8 cellular contexts compared by ENCODE assay signal in the genomic region with DNA sequence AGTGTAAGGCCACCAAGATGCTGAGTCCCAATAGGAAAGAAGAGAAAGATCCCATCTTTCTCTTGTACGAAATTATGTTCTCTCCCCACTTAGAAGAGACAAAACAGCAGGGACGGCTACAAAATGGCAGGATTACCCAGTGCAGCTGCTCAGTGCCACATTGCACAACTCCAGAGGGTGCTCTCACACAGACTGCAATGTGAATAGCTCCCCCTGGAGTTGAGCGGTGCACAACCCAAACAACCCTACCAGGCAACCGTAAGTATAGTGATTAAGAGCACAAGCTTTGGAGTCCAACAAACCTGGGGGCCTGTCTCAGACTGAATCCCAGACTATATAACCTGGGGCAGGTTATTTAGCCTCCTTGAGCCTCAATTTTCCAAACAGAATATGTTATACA. TPM values are rescaled to one million over a fixed set of nuclear protein-coding genes. Genes with fewer than 3 reads are reported as not detected.
DNase-seq lines count a peak whose midpoint lies in the region; ATAC-seq and TF ChIP-seq lines count a peak whose summit lies in the region.

No MANE protein-coding gene starts in this region.

- H3K27me3 Mint-ChIP-seq in stimulated activated naive B cell treated with anti-CD40 and anti-IgM and Interleukin-4, amounts not matched to agents 10 μg/mL and 1 μg/mL and 100 μg/mL, for 72 hours: no peaks in the 10 kb centered on the region

- H3K4me2 ChIP-seq in OCI-LY7 (ENCODE audit: low read length): no peak overlapping the region

- peaks cover 28 to 44% of the 10 kb centered on the region in 2 donors for H3K4me1 Mint-ChIP-seq in stimulated activated naive B cell treated with anti-CD40 and anti-IgM and Interleukin-4, amounts not matched to agents 10 μg/mL and 1 μg/mL and 100 μg/mL, for 72 hours

- H3K4me3 ChIP-seq in OCI-LY7 (ENCODE audit: low read depth, low read length, poor library complexity, severe bottlenecking) (no peak overlapping the region), astrocyte of the cerebellum (ENCODE audit: low read depth, low read length) (no peak overlapping the region)

- H3K27ac ChIP-seq in OCI-LY7 (ENCODE audit: low read depth, low read length, poor library complexity, severe bottlenecking): no peak overlapping the region

- H3K9me3 ChIP-seq in OCI-LY7 (ENCODE audit: low read length): no peaks in the 10 kb centered on the region

- no peak overlapping the region for H2AFZ ChIP-seq in OCI-LY7 (ENCODE audit: low read length)

- peaks cover 17 to 20% of the 10 kb centered on the region in 2 donors for H3K36me3 Mint-ChIP-seq in stimulated activated naive B cell treated with anti-CD40 and anti-IgM and Interleukin-4, amounts not matched to agents 10 μg/mL and 1 μg/mL and 100 μg/mL, for 72 hours

- H4K20me1 ChIP-seq in OCI-LY7 (ENCODE audit: insufficient read depth, low read length): no peaks in the 10 kb centered on the region

- peaks cover 26% of the 10 kb centered on the region for H3K4me1 ChIP-seq in OCI-LY7 (ENCODE audit: insufficient read depth, low read length, poor library complexity, severe bottlenecking)

- BruUV-seq in OCI-LY7 (replicated peaks; lab: Mats Ljungman, UMichigan): no TSS peak

- intact Hi-C loops in OCI-LY7 (cut with micrococcal nuclease; ENCODE audit: unreplicated experiment): loop anchor here (5.0 kb wide), 1 partner anchor 264 kb away; no protein-coding TSS in a partner anchor

- POLR2A ChIA-PET in OCI-LY7 (lab: Charles Lee): interaction anchor here (1.1 kb wide), 1 partner anchor 22 kb away, joined by 3 read pairs; no protein-coding TSS in a partner anchor

- in situ Hi-C loops in GM13977 (cut with MboI; ENCODE audit: low pct_unique_long_range_greater_than_20kb, low sequenced_read_pairs, unreplicated experiment) (loop anchor here (10.0 kb wide), 1 partner anchor 261 kb away; no protein-coding TSS in a partner anchor), astrocyte of the cerebellum (cut with HindIII; ENCODE audit: low sequenced_read_pairs) (no loop called here)

- CTCF ChIA-PET in OCI-LY7 (lab: Charles Lee; ENCODE audit: unreplicated experiment): no interaction called here

- no peaks in the 10 kb centered on the region for H3K79me2 ChIP-seq in OCI-LY7 (ENCODE audit: insufficient read depth, low read depth, low read length)

- no peaks in the 10 kb centered on the region for H3K36me3 ChIP-seq in OCI-LY7 (ENCODE audit: insufficient read depth, low read length)

- ATAC-seq in stimulated activated naive B cell treated with anti-CD40 and anti-IgM and Interleukin-4, amounts not matched to agents 10 μg/mL and 1 μg/mL and 100 μg/mL, for 72 hours (replicated peaks): no peak

- no peaks in the 10 kb centered on the region for H3K9me3 Mint-ChIP-seq in stimulated activated naive B cell treated with anti-CD40 and anti-IgM and Interleukin-4, amounts not matched to agents 10 μg/mL and 1 μg/mL and 100 μg/mL, for 72 hours

- peak; percentile 25 for TF ChIP-seq CTCF in AG09319 (IDR thresholded peaks at IDR 0.05; ENCODE audit: low read depth, low read length)
- peak; percentile 74 for TF ChIP-seq CTCF in GM13977 (IDR thresholded peaks at IDR 0.05; ENCODE audit: extremely low read depth, insufficient read depth, missing control alignments)
- TF ChIP-seq CTCF in OCI-LY7 (conservative IDR thresholded peaks at IDR 0.05; ENCODE audit: low read length): peak; percentile 66
- TF ChIP-seq CTCF in astrocyte of the cerebellum (IDR thresholded peaks at IDR 0.05; ENCODE audit: low read depth, low read length, missing control alignments): peak; percentile 49

- H3K27ac Mint-ChIP-seq in stimulated activated naive B cell treated with anti-CD40 and anti-IgM and Interleukin-4, amounts not matched to agents 10 μg/mL and 1 μg/mL and 100 μg/mL, for 72 hours: peak overlapping the region; percentile 99

- H3K9me2 ChIP-seq in OCI-LY7 (ENCODE audit: insufficient read depth, low read length): no peaks in the 10 kb centered on the region

- no peak overlapping the region for H3K4me3 Mint-ChIP-seq in stimulated activated naive B cell treated with anti-CD40 and anti-IgM and Interleukin-4, amounts not matched to agents 10 μg/mL and 1 μg/mL and 100 μg/mL, for 72 hours

- DNase-seq in AG09319 (ENCODE audit: extremely low read depth, low read depth): no peak
- DNase-seq in GM13977 (ENCODE audit: low spot score): no peak
- DNase-seq in OCI-LY7 (ENCODE audit: low spot score): peak; percentile 27
- no peak for DNase-seq in astrocyte of the cerebellum (ENCODE audit: low read depth)
- peak; percentile 78 for DNase-seq in kidney tubule cell (ENCODE audit: low spot score)
- peak; percentile 58 for DNase-seq in stimulated activated naive B cell treated with anti-CD40 and anti-IgM and Interleukin-4, amounts not matched to agents 10 μg/mL and 1 μg/mL and 100 μg/mL, for 72 hours
- no peak for DNase-seq in activated gamma-delta T cell (lab: John Stamatoyannopoulos, UW)
- no peak for DNase-seq in hepatic stellate cell (ENCODE audit: low spot score)

RNA-seq across cellular contexts. Expression of a gene that starts 3.1 kb away (rescaled TPM):
- 0.05 and 0.35 TPM in 2 replicates for total RNA-seq in OCI-LY7 (2014; rRNA removed; shearing (Covaris generic))
- 0.11 TPM in 1 of 2 replicates, not detected in the other for total RNA-seq in OCI-LY7 (2022)

Comparison
In these comparisons a context has a peak if more than half of its experiments do, and no peak if none do; other contexts are left out.
1. DNase-seq: peak in OCI-LY7 (single experiment), kidney tubule cell (single experiment) and stimulated activated naive B cell treated with anti-CD40 and anti-IgM and Interleukin-4, amounts not matched to agents 10 μg/mL and 1 μg/mL and 100 μg/mL, for 72 hours (single experiment); none in AG09319 (single experiment), GM13977 (single experiment), astrocyte of the cerebellum (single experiment), activated gamma-delta T cell (single experiment) and hepatic stellate cell (single experiment).
2. Peak in every context shown above with its lines, with median percentiles within 50 percentile points of each other: CTCF ChIP-seq.